4 cellular contexts compared by ENCODE assay signal in the genomic region with DNA sequence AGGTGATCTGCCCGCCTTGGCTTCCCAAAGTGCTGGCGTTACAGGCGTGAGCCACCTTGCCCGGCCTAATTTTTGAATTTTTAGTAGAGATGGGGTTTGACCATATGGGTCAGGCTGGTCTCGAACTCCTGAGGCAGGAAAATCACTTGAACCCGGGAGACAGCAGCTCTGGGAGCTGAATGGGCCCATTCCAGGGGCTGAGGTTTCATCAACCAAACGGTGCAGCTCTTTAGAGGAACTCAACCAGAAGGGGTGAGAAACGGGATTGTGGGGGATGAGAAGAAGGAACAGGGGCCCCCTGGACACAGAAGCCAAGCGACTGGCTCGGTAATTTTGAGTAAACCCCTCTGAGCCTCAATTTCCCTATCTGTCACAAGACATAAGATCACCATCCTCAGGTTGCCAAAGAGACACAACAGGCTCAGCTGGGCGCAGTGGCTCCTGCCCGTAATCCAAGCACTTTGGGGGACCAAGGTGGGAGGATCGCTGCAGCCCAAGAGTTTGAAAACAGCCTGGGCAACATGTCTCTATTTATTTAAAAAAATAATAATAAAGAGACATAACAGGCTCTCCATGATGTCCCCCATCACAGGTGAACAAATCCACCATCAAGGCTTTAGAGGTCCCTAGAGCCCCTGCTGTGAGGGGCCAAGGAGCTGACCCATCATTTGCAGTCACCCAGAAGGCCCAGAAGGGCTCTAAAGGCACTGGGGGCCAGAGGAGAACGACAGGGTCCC.
A peak's percentile ranks its signal among the peaks of the same experiment; 100 is the strongest.
TF ChIP-seq lines count a peak whose summit lies in the region.

No MANE protein-coding gene starts in this region.

TF ChIP-seq in SK-N-SH treated with all-trans-retinoic acid at 6 μM for 48 hours, 23 proteins besides CTCF, POLR2A, EP300 and RAD21:
- no peak for TF ChIP-seq PPARA (CRISPR knock-in tag; IDR thresholded peaks at IDR 0.05; ENCODE audit: borderline replicate concordance)
- TF ChIP-seq, protein P1, sequence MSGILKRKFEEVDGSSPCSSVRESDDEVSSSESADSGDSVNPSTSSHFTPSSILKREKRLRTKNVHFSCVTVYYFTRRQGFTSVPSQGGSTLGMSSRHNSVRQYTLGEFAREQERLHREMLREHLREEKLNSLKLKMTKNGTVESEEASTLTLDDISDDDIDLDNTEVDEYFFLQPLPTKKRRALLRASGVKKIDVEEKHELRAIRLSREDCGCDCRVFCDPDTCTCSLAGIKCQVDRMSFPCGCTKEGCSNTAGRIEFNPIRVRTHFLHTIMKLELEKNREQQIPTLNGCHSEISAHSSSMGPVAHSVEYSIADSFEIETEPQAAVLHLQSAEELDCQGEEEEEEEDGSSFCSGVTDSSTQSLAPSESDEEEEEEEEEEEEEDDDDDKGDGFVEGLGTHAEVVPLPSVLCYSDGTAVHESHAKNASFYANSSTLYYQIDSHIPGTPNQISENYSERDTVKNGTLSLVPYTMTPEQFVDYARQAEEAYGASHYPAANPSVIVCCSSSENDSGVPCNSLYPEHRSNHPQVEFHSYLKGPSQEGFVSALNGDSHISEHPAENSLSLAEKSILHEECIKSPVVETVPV (CRISPR knock-in tag; IDR thresholded peaks at IDR 0.05) = peak; percentile 66; the same call in 1 of the 2 replicates
TF ChIP-seq in SK-N-SH treated with all-trans-retinoic acid at 6 μM for 48 hours: peak in this region for 1.

TF ChIP-seq in SK-N-SH, 30 proteins besides CTCF, POLR2A, EP300 and RAD21 (continued from another document):
- TF ChIP-seq NRF1 (IDR thresholded peaks at IDR 0.05; ENCODE audit: low read depth, low read length) (no peak), FOXM1 (IDR thresholded peaks at IDR 0.05; ENCODE audit: low read depth) (no peak), GATA2 (CRISPR knock-in tag; IDR thresholded peaks at IDR 0.05) (no peak), MEF2A (IDR thresholded peaks at IDR 0.05; ENCODE audit: borderline replicate concordance, low read depth) (no peak)
- TF ChIP-seq, protein P2, sequence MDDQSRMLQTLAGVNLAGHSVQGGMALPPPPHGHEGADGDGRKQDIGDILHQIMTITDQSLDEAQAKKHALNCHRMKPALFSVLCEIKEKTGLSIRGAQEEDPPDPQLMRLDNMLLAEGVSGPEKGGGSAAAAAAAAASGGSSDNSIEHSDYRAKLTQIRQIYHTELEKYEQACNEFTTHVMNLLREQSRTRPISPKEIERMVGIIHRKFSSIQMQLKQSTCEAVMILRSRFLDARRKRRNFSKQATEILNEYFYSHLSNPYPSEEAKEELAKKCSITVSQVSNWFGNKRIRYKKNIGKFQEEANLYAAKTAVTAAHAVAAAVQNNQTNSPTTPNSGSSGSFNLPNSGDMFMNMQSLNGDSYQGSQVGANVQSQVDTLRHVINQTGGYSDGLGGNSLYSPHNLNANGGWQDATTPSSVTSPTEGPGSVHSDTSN (IDR thresholded peaks at IDR 0.05) = no peak
- TF ChIP-seq, protein P3, sequence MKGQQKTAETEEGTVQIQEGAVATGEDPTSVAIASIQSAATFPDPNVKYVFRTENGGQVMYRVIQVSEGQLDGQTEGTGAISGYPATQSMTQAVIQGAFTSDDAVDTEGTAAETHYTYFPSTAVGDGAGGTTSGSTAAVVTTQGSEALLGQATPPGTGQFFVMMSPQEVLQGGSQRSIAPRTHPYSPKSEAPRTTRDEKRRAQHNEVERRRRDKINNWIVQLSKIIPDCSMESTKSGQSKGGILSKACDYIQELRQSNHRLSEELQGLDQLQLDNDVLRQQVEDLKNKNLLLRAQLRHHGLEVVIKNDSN (IDR thresholded peaks at IDR 0.05; ENCODE audit: borderline replicate concordance, low read depth) = no peak
- TF ChIP-seq, protein P4, sequence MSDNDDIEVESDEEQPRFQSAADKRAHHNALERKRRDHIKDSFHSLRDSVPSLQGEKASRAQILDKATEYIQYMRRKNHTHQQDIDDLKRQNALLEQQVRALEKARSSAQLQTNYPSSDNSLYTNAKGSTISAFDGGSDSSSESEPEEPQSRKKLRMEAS (IDR thresholded peaks at IDR 0.05; ENCODE audit: low read depth) = no peak

TF ChIP-seq in neural cell, 6 proteins besides CTCF, POLR2A, EP300 and RAD21 (continued from another document):
- peak; percentile 1 for TF ChIP-seq POLR2AphosphoS5 (IDR thresholded peaks at IDR 0.05)

TF ChIP-seq in WTC11, 78 proteins besides CTCF, POLR2A, EP300 and RAD21 (continued from another document):
- TF ChIP-seq ZNF317 (CRISPR knock-in tag; IDR thresholded peaks at IDR 0.05; ENCODE audit: borderline replicate concordance, low read depth) = no peak
